Comparison of ENCODE assay signal across 9 cellular contexts in the genomic region with DNA sequence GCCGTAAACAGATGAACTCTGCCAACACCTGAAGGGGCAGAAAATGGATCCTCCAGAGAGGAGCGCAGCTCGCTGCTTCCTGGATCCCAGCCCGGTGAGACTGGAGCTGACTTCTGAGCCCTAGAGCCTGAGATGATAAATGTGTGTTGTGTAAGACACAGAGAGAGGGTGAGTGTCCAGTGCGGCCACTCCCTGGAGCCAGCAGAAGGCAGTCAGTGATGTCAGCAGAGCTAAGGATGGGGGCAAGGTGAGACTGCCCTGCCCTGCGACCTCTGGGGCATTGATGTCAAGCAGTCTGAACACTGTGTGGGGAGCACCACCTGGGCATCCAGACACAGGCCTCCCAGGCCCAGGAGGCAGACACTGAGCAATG. TPM values are rescaled to one million over a fixed set of nuclear protein-coding genes. Genes with fewer than 3 reads are reported as not detected.
DNase-seq lines count a peak whose midpoint lies in the region; ATAC-seq and TF ChIP-seq lines count a peak whose summit lies in the region.
"Had no signal": no experiment of that assay in that cellular context is flagged by ENCODE, and none has a peak within 500 bp of the region (broad histone marks: within the 10 kb centered on the region; RNA-seq: fewer than 3 reads in every experiment).

No MANE protein-coding gene starts in this region.

- no peaks in the 10 kb centered on the region for H3K9me3 Mint-ChIP-seq in CD8-positive, alpha-beta memory T cell
- H3K9me3 Mint-ChIP-seq in endodermal cell, result no peaks in the 10 kb centered on the region

- no peak overlapping the region for H4K12ac ChIP-seq in trophoblast cell (ENCODE audit: low read depth, low read length)

- DNase-seq in CD8-positive, alpha-beta memory T cell, result no peak
- DNase-seq in endodermal cell (no peak), trophoblast cell (peak; percentile 77 to 79), NCI-H748 treated with DMSO at 0.1 percent for 48 hours (lab: John Stamatoyannopoulos, UW) (no peak), foreskin melanocyte (no peak)
- DNase-seq: activated CD4-positive, alpha-beta T cell treated with anti-CD3 and anti-CD28 coated beads, Interleukin-2, amount 50 U/mL, for 48 hours; SHP77 treated with DMSO at 0.1 percent for 48 hours had no signal

- H3K9ac ChIP-seq in SU-DHL-6 (ENCODE audit: low read length) (peak overlapping the region; percentile 25; the same call in 1 of the 2 replicates), endodermal cell (ENCODE audit: extremely low read depth, low read length, poor library complexity, severe bottlenecking) (no peak overlapping the region), trophoblast cell (ENCODE audit: low read length) (no peak overlapping the region)

- 96 to 100% methylated on average over 5 to 6 of the region's 6 CpGs for WGBS in endodermal cell (ENCODE audit: insufficient coverage in 1 of 2, insufficient read length in 1 of 2), 2 experiments
- WGBS in trophoblast cell (ENCODE audit: extremely low coverage, insufficient coverage, insufficient read length), result no CpG with 5 or more reads among the region's 6 CpGs

- H3K36me3 ChIP-seq in CD8-positive, alpha-beta memory T cell (ENCODE audit: insufficient read depth, low read length), result peaks cover 15% of the 10 kb centered on the region
- no peaks in the 10 kb centered on the region for H3K36me3 ChIP-seq in SU-DHL-6 (ENCODE audit: low read length)
- H3K36me3 ChIP-seq in endodermal cell (ENCODE audit: control insufficient read depth, insufficient read depth, low read length), result peaks cover 6% of the 10 kb centered on the region
- peaks cover 18 to 20% of the 10 kb centered on the region in 2 experiments for H3K36me3 ChIP-seq in trophoblast cell (ENCODE audit: control insufficient read depth in 1 of 2, insufficient read depth in 2 of 2, low read length in 2 of 2)

- H3K27me3 Mint-ChIP-seq in CD8-positive, alpha-beta memory T cell, result peaks cover 0 to 6% of the 10 kb centered on the region in 2 donors
- H3K27me3 Mint-ChIP-seq in endodermal cell (ENCODE audit: insufficient read depth), result no peaks in the 10 kb centered on the region

- H3K4ac ChIP-seq in trophoblast cell (ENCODE audit: low read depth, low read length), result no peak overlapping the region

- peaks cover 0 to 28% (median 5%) of the 10 kb centered on the region in 3 donors for H3K36me3 Mint-ChIP-seq in CD8-positive, alpha-beta memory T cell
- peaks cover 11% of the 10 kb centered on the region for H3K36me3 Mint-ChIP-seq in endodermal cell (ENCODE audit: low read depth)

- peak overlapping the region; percentile 20 for H3K27ac ChIP-seq in CD8-positive, alpha-beta memory T cell (ENCODE audit: low read depth, low read length)
- peak overlapping the region; percentile 98 for H3K27ac ChIP-seq in SU-DHL-6 (ENCODE audit: low read depth, low read length)
- no peak overlapping the region for H3K27ac ChIP-seq in endodermal cell (ENCODE audit: low read depth, low read length)
- peak overlapping the region; percentile 54 for H3K27ac ChIP-seq in trophoblast cell (ENCODE audit: low read depth, low read length)

- ATAC-seq in HG03354 (IDR thresholded peaks at IDR 0.05; ENCODE audit: poor library complexity, severe bottlenecking, unreplicated experiment), result no peak

- no peak overlapping the region for H3K14ac ChIP-seq in trophoblast cell (ENCODE audit: low read length)

- H3K9me2 ChIP-seq in SU-DHL-6 (replicated peaks; ENCODE audit: insufficient read depth, low read length), result no peaks in the 10 kb centered on the region

- H3K4me2 ChIP-seq in SU-DHL-6 (ENCODE audit: low read depth, low read length, poor library complexity, severe bottlenecking) (peak overlapping the region; percentile 28), trophoblast cell (ENCODE audit: low read length) (no peak overlapping the region)

- no peak overlapping the region for H2BK120ac ChIP-seq in trophoblast cell (ENCODE audit: insufficient read depth, low read length, poor library complexity)

- no peak overlapping the region for H3K18ac ChIP-seq in trophoblast cell (ENCODE audit: low read length)

- H3K27me3 ChIP-seq in CD8-positive, alpha-beta memory T cell (ENCODE audit: insufficient read depth, low read length, poor library complexity, severe bottlenecking), result no peaks in the 10 kb centered on the region
- no peaks in the 10 kb centered on the region for H3K27me3 ChIP-seq in SU-DHL-6 (ENCODE audit: low read length)
- no peaks in the 10 kb centered on the region for H3K27me3 ChIP-seq in endodermal cell (ENCODE audit: control insufficient read depth, insufficient read depth, low read length, poor library complexity, severe bottlenecking)
- no peaks in the 10 kb centered on the region for H3K27me3 ChIP-seq in trophoblast cell (ENCODE audit: insufficient read depth, low read length)

- H3K79me1 ChIP-seq in trophoblast cell (ENCODE audit: low read length), result peaks cover 2% of the 10 kb centered on the region

- H3K4me3 ChIP-seq in CD8-positive, alpha-beta memory T cell (ENCODE audit: low read length), result no peak overlapping the region
- H3K4me3 ChIP-seq in SU-DHL-6 (ENCODE audit: insufficient read depth, low read length, poor library complexity, severe bottlenecking) (no peak overlapping the region), endodermal cell (ENCODE audit: low read length) (no peak overlapping the region), trophoblast cell (ENCODE audit: low read depth, low read length) (no peak overlapping the region)

- H3F3A ChIP-seq in SU-DHL-6 (ENCODE audit: insufficient read depth), result peaks cover 26% of the 10 kb centered on the region

- no peak overlapping the region for H4K8ac ChIP-seq in trophoblast cell (ENCODE audit: low read depth, low read length)

- TF ChIP-seq CTCF in SU-DHL-6 (IDR thresholded peaks at IDR 0.05; ENCODE audit: insufficient read depth, low read length, poor library complexity, severe bottlenecking) (no peak), endodermal cell (conservative IDR thresholded peaks at IDR 0.05) (no peak)

- no peak overlapping the region for H3K23ac ChIP-seq in trophoblast cell (ENCODE audit: low read length)

- CTCF ChIA-PET in CD8-positive, alpha-beta memory T cell (lab: Charles Lee), result interaction anchor here (0.9 kb wide), 1 partner anchor 9 kb away, joined by 3 read pairs; no protein-coding TSS in a partner anchor

- peak overlapping the region; percentile 1 for H4K91ac ChIP-seq in trophoblast cell (ENCODE audit: low read depth, low read length)

- H3K4me1 Mint-ChIP-seq in CD8-positive, alpha-beta memory T cell, result peaks cover 55 to 80% (median 67%) of the 10 kb centered on the region in 3 donors
- peaks cover 20% of the 10 kb centered on the region for H3K4me1 Mint-ChIP-seq in endodermal cell

- H3K27ac Mint-ChIP-seq in CD8-positive, alpha-beta memory T cell, result peak overlapping the region in 6 of 8 donors; percentile 32 to 99 (median 80)
- peak overlapping the region; percentile 84 for H3K27ac Mint-ChIP-seq in endodermal cell

- H3K4me1 ChIP-seq in CD8-positive, alpha-beta memory T cell (ENCODE audit: insufficient read depth, low read length), result peaks cover 56% of the 10 kb centered on the region
- H3K4me1 ChIP-seq in endodermal cell (ENCODE audit: control insufficient read depth, insufficient read depth, low read length) (peaks cover 9% of the 10 kb centered on the region), trophoblast cell (ENCODE audit: control insufficient read depth in 1 of 2, insufficient read depth in 2 of 2, low read length in 2 of 2) (peaks cover 39 to 45% of the 10 kb centered on the region in 2 experiments)

- H2AFZ ChIP-seq in SU-DHL-6 (ENCODE audit: low read depth, low read length, severe bottlenecking) (no peak overlapping the region), trophoblast cell (ENCODE audit: insufficient read depth, low read length, poor library complexity) (no peak overlapping the region)

- H4K20me1 ChIP-seq in SU-DHL-6 (ENCODE audit: low read depth, low read length), result no peaks in the 10 kb centered on the region

- peak overlapping the region in 2 of 7 donors; percentile 15 to 40 for H3K4me3 Mint-ChIP-seq in CD8-positive, alpha-beta memory T cell
- no peak overlapping the region for H3K4me3 Mint-ChIP-seq in endodermal cell

- H2BK5ac ChIP-seq in trophoblast cell (ENCODE audit: low read depth, low read length, poor library complexity), result peak overlapping the region; percentile 19

- no peaks in the 10 kb centered on the region for H3K9me3 ChIP-seq in CD8-positive, alpha-beta memory T cell (ENCODE audit: low read length)
- H3K9me3 ChIP-seq in SU-DHL-6 (ENCODE audit: insufficient read depth, low read length), result no peaks in the 10 kb centered on the region
- H3K9me3 ChIP-seq in endodermal cell (ENCODE audit: control insufficient read depth, low read length), result no peaks in the 10 kb centered on the region
- H3K9me3 ChIP-seq in trophoblast cell (ENCODE audit: insufficient read depth, low read depth, low read length), result peaks cover 2% of the 10 kb centered on the region

- no peak overlapping the region for H2AK5ac ChIP-seq in trophoblast cell (ENCODE audit: low read length)

- POLR2A ChIA-PET in CD8-positive, alpha-beta memory T cell (lab: Charles Lee), result no interaction called here

- no peak overlapping the region for H2BK12ac ChIP-seq in trophoblast cell (ENCODE audit: low read length)

- H3K79me2 ChIP-seq in SU-DHL-6 (ENCODE audit: insufficient read depth, low read length) (peaks cover 85% of the 10 kb centered on the region), trophoblast cell (ENCODE audit: control insufficient read depth, insufficient read depth, low read length, poor library complexity) (peaks cover 13% of the 10 kb centered on the region)

RNA-seq across cellular contexts. Expression of a gene that starts 9.7 kb away (rescaled TPM):
- 10 to 100 TPM; 41.9 to 43.8 TPM for total RNA-seq in CD8-positive, alpha-beta memory T cell
- polyA plus RNA-seq in CD8-positive, alpha-beta memory T cell, result 30.6 TPM
- total RNA-seq in endodermal cell, result 10 to 100 TPM; 26.6 to 30.6 TPM
- 24.8 TPM for polyA plus RNA-seq in endodermal cell (2013, experiment 1 of 2)
- polyA plus RNA-seq in endodermal cell (2013, experiment 2 of 2), result 25.5 TPM
- 101 TPM in 2 replicates for polyA plus RNA-seq in trophoblast cell (2013)

RNA-seq across cellular contexts. Expression of a gene that starts 39.7 kb away (rescaled TPM):
- total RNA-seq in CD8-positive, alpha-beta memory T cell, result 10 to 100 TPM; 73.1 to 74.2 TPM
- 20.3 TPM for polyA plus RNA-seq in CD8-positive, alpha-beta memory T cell
- total RNA-seq in endodermal cell, result 10 to 100 TPM; 69.5 to 71.5 TPM
- 57.2 TPM for polyA plus RNA-seq in endodermal cell (2013, experiment 1 of 2)
- 47.1 TPM for polyA plus RNA-seq in endodermal cell (2013, experiment 2 of 2)
- 48.8 and 49.6 TPM in 2 replicates for polyA plus RNA-seq in trophoblast cell (2013)

RNA-seq across cellular contexts. Expression of a gene that starts 46.0 kb away (rescaled TPM):
- 10 to 100 TPM; 14.7 to 17.1 TPM for total RNA-seq in CD8-positive, alpha-beta memory T cell
- polyA plus RNA-seq in CD8-positive, alpha-beta memory T cell, result 3.1 TPM
- 10 to 100 TPM; 10.8 to 11.8 TPM for total RNA-seq in endodermal cell
- polyA plus RNA-seq in endodermal cell (2013, experiment 1 of 2), result 6.3 TPM
- polyA plus RNA-seq in endodermal cell (2013, experiment 2 of 2), result 7.2 TPM
- polyA plus RNA-seq in trophoblast cell (2013), result 10.5 and 11.2 TPM in 2 replicates

Comparison
In these comparisons a context has a peak if more than half of its experiments do, and no peak if none do; other contexts are left out.
1. DNase-seq: peak in trophoblast cell (2 of 2); none in CD8-positive, alpha-beta memory T cell (0 of 5), endodermal cell (single experiment), NCI-H748 treated with DMSO at 0.1 percent for 48 hours (single experiment) and foreskin melanocyte (single experiment).